ENCODE assay signal across 1 cellular context in genomic region chr9:86057491-86057890, GRCh38.
TF ChIP-seq lines count a peak whose summit lies in the region.

No MANE protein-coding gene starts in this region.

TF ChIP-seq in H1, 55 proteins besides CTCF, POLR2A, EP300 and RAD21:
- TF ChIP-seq GABPA (IDR thresholded peaks at IDR 0.05; ENCODE audit: borderline replicate concordance, insufficient read depth, low read length) (no peak), ZNF274 (IDR thresholded peaks at IDR 0.05; ENCODE audit: borderline replicate concordance, extremely low read depth, low read length) (no peak), CBX8 (IDR thresholded peaks at IDR 0.05; ENCODE audit: borderline replicate concordance, low read depth, low read length) (no peak), SIRT6 (IDR thresholded peaks at IDR 0.05; ENCODE audit: low read length) (no peak), SAP30 (IDR thresholded peaks at IDR 0.05; ENCODE audit: insufficient read depth, insufficient replicate concordance, low read length) (no peak), POU5F1 (IDR thresholded peaks at IDR 0.05; ENCODE audit: low read depth, low read length) (no peak), USF2 (IDR thresholded peaks at IDR 0.05; ENCODE audit: low read length) (no peak), ATF2 (IDR thresholded peaks at IDR 0.05; ENCODE audit: low read length) (no peak), SRF (IDR thresholded peaks at IDR 0.05; ENCODE audit: low read depth, low read length) (no peak), SIX5 (IDR thresholded peaks at IDR 0.05; ENCODE audit: low read depth, low read length) (no peak), FOSL1 (IDR thresholded peaks at IDR 0.05; ENCODE audit: insufficient read depth, low read depth, low read length) (no peak), EZH2 (IDR thresholded peaks at IDR 0.05; ENCODE audit: low read depth, low read length, severe bottlenecking) (no peak), SIN3A (conservative IDR thresholded peaks at IDR 0.05 in 1 of 2, IDR thresholded peaks at IDR 0.05 in 1 of 2; ENCODE audit: low read depth in 1 of 2, low read length in 2 of 2) (no peak), KDM5A (IDR thresholded peaks at IDR 0.05; ENCODE audit: low read length) (no peak), RFX5 (IDR thresholded peaks at IDR 0.05; ENCODE audit: borderline replicate concordance, low read depth, low read length) (no peak), TBP (IDR thresholded peaks at IDR 0.05; ENCODE audit: low read depth, low read length) (no peak), CHD1 (IDR thresholded peaks at IDR 0.05; ENCODE audit: low read depth, low read length) (no peak), HDAC6 (IDR thresholded peaks at IDR 0.05; ENCODE audit: low read depth, low read length) (no peak)
- TF ChIP-seq, protein P1, sequence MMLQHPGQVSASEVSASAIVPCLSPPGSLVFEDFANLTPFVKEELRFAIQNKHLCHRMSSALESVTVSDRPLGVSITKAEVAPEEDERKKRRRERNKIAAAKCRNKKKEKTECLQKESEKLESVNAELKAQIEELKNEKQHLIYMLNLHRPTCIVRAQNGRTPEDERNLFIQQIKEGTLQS (IDR thresholded peaks at IDR 0.05; ENCODE audit: insufficient read depth, low read depth, low read length) = no peak
